Comparison of ENCODE assay signal across 1 cellular context in the genomic region with DNA sequence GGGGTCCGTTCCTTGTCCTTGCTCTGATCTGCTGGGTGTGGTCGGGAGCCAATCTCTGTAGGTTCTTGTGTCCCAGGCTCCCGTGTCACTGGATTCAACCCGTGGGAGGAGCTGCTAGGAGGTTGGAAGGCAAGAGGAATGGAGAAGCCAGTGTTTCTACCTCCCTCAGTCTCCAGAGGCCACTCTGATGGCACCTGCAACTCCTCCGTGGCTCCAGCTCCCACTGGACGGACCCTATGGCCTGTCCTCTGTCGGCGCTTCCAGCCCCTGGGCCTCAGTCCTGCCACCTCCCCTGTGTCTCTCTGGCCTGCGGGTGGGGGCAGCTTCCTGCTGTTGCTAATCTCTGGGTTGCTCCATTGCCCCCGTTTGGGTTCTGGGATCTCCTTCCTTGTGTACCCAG.
TF ChIP-seq lines count a peak whose summit lies in the region.

No MANE protein-coding gene starts in this region.

TF ChIP-seq in HepG2, 621 proteins besides CTCF, POLR2A, EP300 and RAD21:
- TF ChIP-seq IKZF4 (CRISPR knock-in tag; IDR thresholded peaks at IDR 0.05; ENCODE audit: borderline replicate concordance, low read depth, not compliant biosample characterization) (no peak), ZNF687 (CRISPR knock-in tag; IDR thresholded peaks at IDR 0.05) (peak; percentile 6; the same call in 1 of the 2 replicates), ZNF253 (CRISPR knock-in tag; IDR thresholded peaks at IDR 0.05; ENCODE audit: borderline replicate concordance) (no peak), RBM22 (optimal IDR thresholded peaks at IDR 0.05; ENCODE audit: low read length) (peak; percentile 76), MED8 (CRISPR knock-in tag; IDR thresholded peaks at IDR 0.05; ENCODE audit: insufficient replicate concordance) (no peak)
- TF ChIP-seq, protein P1, sequence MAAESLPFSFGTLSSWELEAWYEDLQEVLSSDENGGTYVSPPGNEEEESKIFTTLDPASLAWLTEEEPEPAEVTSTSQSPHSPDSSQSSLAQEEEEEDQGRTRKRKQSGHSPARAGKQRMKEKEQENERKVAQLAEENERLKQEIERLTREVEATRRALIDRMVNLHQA (CRISPR knock-in tag; IDR thresholded peaks at IDR 0.05), result no peak
TF ChIP-seq in HepG2: peak in this region for 2.
